In genomic region chr2:193349642-193350041, GRCh38 we compare ENCODE assay signal across 27 cellular contexts.
DNase-seq lines count a peak whose midpoint lies in the region; ATAC-seq, FAIRE-seq and TF ChIP-seq lines count a peak whose summit lies in the region.
"Had no signal": no experiment of that assay in that cellular context is flagged by ENCODE, and none has a peak within 500 bp of the region (broad histone marks: within the 10 kb centered on the region; RNA-seq: fewer than 3 reads in every experiment).

No MANE protein-coding gene starts in this region.

- H3K27ac Mint-ChIP-seq in activated T-helper 17 cell treated with anti-CD3 and anti-CD28 coated beads, Interleukin-2, amount 50 U/mL, for 72 hours, result no peak overlapping the region
- H3K27ac Mint-ChIP-seq in type B pancreatic cell, result peak overlapping the region; percentile 67
- H3K27ac Mint-ChIP-seq: CD14-positive monocyte; CD8-positive, alpha-beta memory T cell had no signal

- ATAC-seq in activated CD4-positive, CD25-positive, alpha-beta regulatory T cell treated with anti-CD3 and anti-CD28 coated beads, Interleukin-2, amount 50 U/mL, for 24 hours, result peak; percentile 51 to 74
- ATAC-seq in activated T-helper 17 cell treated with anti-CD3 and anti-CD28 coated beads, Interleukin-2, amount 50 U/mL, for 72 hours (replicated peaks), result peak; percentile 21
- ATAC-seq in lower lobe of right lung, result no peak
- ATAC-seq: HCT116, K562, Panc1 had no signal

- DNase-seq in activated CD4-positive, CD25-positive, alpha-beta regulatory T cell treated with anti-CD3 and anti-CD28 coated beads, Interleukin-2, amount 50 U/mL, for 72 hours, result no peak
- peak; percentile 38 for DNase-seq in kidney tubule cell (ENCODE audit: low spot score)
- DNase-seq in type B pancreatic cell (ENCODE audit: extremely low spot score, unreplicated experiment), result no peak
- DNase-seq in lower lobe of right lung, result no peak
- DNase-seq in urothelium cell line (ENCODE audit: low spot score), result no peak
- no peak for DNase-seq in SKM-1 treated with dmso at 0.1 percent for 144 hours (lab: John Stamatoyannopoulos, UW; ENCODE audit: unreplicated experiment)
- DNase-seq: ACHN; BE2C; CD8-positive, alpha-beta memory T cell; DMS 273 treated with DMSO at 0.1 percent for 48 hours; DMS79 treated with DMSO at 0.1 percent for 48 hours; Kasumi-1; MM.1S; NCI-H2029; NCI-H2227 treated with DMSO at 0.1 percent for 48 hours; NCI-H510A; NCI-H69; SHP77 had no signal

- intact Hi-C loops in lower lobe of right lung (cut with DNase I), result no loop called here

- no peaks in the 10 kb centered on the region for H3K9me3 Mint-ChIP-seq in activated T-helper 17 cell treated with anti-CD3 and anti-CD28 coated beads, Interleukin-2, amount 50 U/mL, for 72 hours
- no peaks in the 10 kb centered on the region for H3K9me3 Mint-ChIP-seq in type B pancreatic cell
- H3K9me3 Mint-ChIP-seq: CD14-positive monocyte had no signal

- no peaks in the 10 kb centered on the region for H3K27me3 ChIP-seq in lower lobe of right lung (ENCODE audit: low read depth)
- H3K27me3 ChIP-seq: BE2C had no signal

- H3K4me3 Mint-ChIP-seq in activated T-helper 17 cell treated with anti-CD3 and anti-CD28 coated beads, Interleukin-2, amount 50 U/mL, for 72 hours, result no peak overlapping the region
- H3K4me3 Mint-ChIP-seq in type B pancreatic cell, result no peak overlapping the region
- H3K4me3 Mint-ChIP-seq: CD14-positive monocyte; CD8-positive, alpha-beta memory T cell had no signal

- H3K36me3 ChIP-seq in lower lobe of right lung, result no peaks in the 10 kb centered on the region
- H3K36me3 ChIP-seq: BE2C had no signal

- no peaks in the 10 kb centered on the region for H3K4me1 ChIP-seq in lower lobe of right lung
- H3K4me1 ChIP-seq: BE2C had no signal

- TF ChIP-seq CTCF in type B pancreatic cell (conservative IDR thresholded peaks at IDR 0.05), result no peak
- no peak for TF ChIP-seq CTCF in lower lobe of right lung (IDR thresholded peaks at IDR 0.05)

- no peak for FAIRE-seq in urothelium cell line (lab: Jason Lieb, UNC)
- FAIRE-seq: GM19239, K562 had no signal

- H3K9me3 ChIP-seq in lower lobe of right lung, result no peaks in the 10 kb centered on the region
- H3K9me3 ChIP-seq: BE2C had no signal

- no peaks in the 10 kb centered on the region for H3K36me3 Mint-ChIP-seq in activated T-helper 17 cell treated with anti-CD3 and anti-CD28 coated beads, Interleukin-2, amount 50 U/mL, for 72 hours (ENCODE audit: low read depth)
- no peaks in the 10 kb centered on the region for H3K36me3 Mint-ChIP-seq in type B pancreatic cell
- H3K36me3 Mint-ChIP-seq: CD14-positive monocyte; CD8-positive, alpha-beta memory T cell had no signal

- peaks cover 6% of the 10 kb centered on the region for H3K4me1 Mint-ChIP-seq in activated T-helper 17 cell treated with anti-CD3 and anti-CD28 coated beads, Interleukin-2, amount 50 U/mL, for 72 hours
- no peaks in the 10 kb centered on the region for H3K4me1 Mint-ChIP-seq in type B pancreatic cell (ENCODE audit: unreplicated experiment)

- no peak overlapping the region for H3K27ac ChIP-seq in lower lobe of right lung
- H3K27ac ChIP-seq: 22Rv1, RWPE1 had no signal

- H3K27me3 Mint-ChIP-seq in activated T-helper 17 cell treated with anti-CD3 and anti-CD28 coated beads, Interleukin-2, amount 50 U/mL, for 72 hours, result no peaks in the 10 kb centered on the region
- no peaks in the 10 kb centered on the region for H3K27me3 Mint-ChIP-seq in type B pancreatic cell
- H3K27me3 Mint-ChIP-seq: CD8-positive, alpha-beta memory T cell had no signal

- H3K4me3 ChIP-seq in lower lobe of right lung, result no peak overlapping the region
- H3K4me3 ChIP-seq: K562 had no signal

Comparison
In these comparisons a context has a peak if more than half of its experiments do, and no peak if none do; other contexts are left out.
1. ATAC-seq: peak in activated CD4-positive, CD25-positive, alpha-beta regulatory T cell treated with anti-CD3 and anti-CD28 coated beads, Interleukin-2, amount 50 U/mL, for 24 hours (2 of 2) and activated T-helper 17 cell treated with anti-CD3 and anti-CD28 coated beads, Interleukin-2, amount 50 U/mL, for 72 hours (single experiment); none in lower lobe of right lung (0 of 2).